In the genomic region with DNA sequence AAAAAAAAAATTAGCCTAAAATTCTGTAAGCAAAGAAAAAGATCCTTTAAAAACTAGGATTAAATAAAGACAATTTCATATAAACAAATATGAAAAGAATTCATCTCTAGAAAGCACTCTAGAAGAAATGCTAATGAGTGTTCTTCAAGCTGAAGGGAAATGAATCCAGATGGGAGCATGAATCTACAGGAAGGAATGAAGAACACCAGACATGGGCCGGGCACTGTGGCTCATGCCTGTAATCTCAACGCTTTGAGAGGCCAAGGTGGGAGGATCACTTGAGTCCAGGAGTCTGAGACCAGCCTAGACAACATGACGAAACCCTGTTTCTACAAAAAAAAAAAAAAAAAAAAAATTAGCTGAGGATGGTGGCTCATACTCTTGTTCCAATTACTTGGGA, we compare ENCODE assay signal across 1 cellular context.
TF ChIP-seq lines count a peak whose summit lies in the region.

No MANE protein-coding gene starts in this region.

TF ChIP-seq in IMR-90, 13 proteins besides CTCF, POLR2A, EP300 and RAD21 (continued from another document):
- TF ChIP-seq, protein P1, sequence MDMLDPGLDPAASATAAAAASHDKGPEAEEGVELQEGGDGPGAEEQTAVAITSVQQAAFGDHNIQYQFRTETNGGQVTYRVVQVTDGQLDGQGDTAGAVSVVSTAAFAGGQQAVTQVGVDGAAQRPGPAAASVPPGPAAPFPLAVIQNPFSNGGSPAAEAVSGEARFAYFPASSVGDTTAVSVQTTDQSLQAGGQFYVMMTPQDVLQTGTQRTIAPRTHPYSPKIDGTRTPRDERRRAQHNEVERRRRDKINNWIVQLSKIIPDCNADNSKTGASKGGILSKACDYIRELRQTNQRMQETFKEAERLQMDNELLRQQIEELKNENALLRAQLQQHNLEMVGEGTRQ (IDR thresholded peaks at IDR 0.05; ENCODE audit: low read depth, low read length), result no peak
- TF ChIP-seq CEBPB (IDR thresholded peaks at IDR 0.05; ENCODE audit: low read depth, low read length), result no peak
